Comparison of ENCODE assay signal across 19 cellular contexts in the genomic region with DNA sequence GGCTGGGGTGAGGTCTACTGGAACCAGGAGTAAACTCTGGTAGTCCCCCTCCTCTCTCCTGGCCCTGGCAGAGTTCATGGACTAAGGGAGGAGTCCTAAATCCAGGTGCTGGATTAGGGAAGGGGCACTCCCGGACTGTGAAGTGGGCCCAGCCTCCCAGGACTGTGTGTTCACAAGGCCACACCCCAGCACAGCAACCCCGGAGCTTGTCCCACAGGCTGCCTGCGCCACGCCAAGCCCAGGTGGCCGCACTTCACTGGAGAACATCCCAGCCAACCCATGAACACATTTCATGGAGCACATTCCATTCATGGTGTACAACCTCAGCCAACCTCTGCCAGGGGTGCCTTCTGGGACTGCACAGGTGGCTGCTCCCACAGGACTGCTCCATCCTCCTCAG. TPM values are rescaled to one million over a fixed set of nuclear protein-coding genes. Genes with fewer than 3 reads are reported as not detected.
DNase-seq lines count a peak whose midpoint lies in the region; ATAC-seq, FAIRE-seq and TF ChIP-seq lines count a peak whose summit lies in the region.
"Had no signal": no experiment of that assay in that cellular context is flagged by ENCODE, and none has a peak within 500 bp of the region (broad histone marks: within the 10 kb centered on the region; RNA-seq: fewer than 3 reads in every experiment).

No MANE protein-coding gene starts in this region.

- no peaks in the 10 kb centered on the region for H4K20me1 ChIP-seq in PC-9 (ENCODE audit: insufficient read depth)

- H3F3A ChIP-seq in PC-9 (ENCODE audit: insufficient read depth, low read depth) = 0 out of 2 replicates have a peak, but pooled peaks cover under 1% of the 10 kb centered on the region

- no peak overlapping the region for H2AFZ ChIP-seq in PC-9

- no peak for TF ChIP-seq EP300 in suprapubic skin (IDR thresholded peaks at IDR 0.05)

- H3K27ac ChIP-seq in Panc1 (ENCODE audit: low read length) (no peak overlapping the region), lower lobe of right lung (no peak overlapping the region), pancreas (no peak overlapping the region), PC-9 (no peak overlapping the region), suprapubic skin (no peak overlapping the region)
- H3K27ac ChIP-seq: A549, C4-2B had no signal

- POLR2A ChIA-PET in Panc1 (lab: Charles Lee) = interaction anchor here (0.5 kb wide), 1 partner anchor 96 kb away, joined by 4 read pairs; a partner anchor contains a TSS
- POLR2A ChIA-PET in PC-9 (lab: Charles Lee; ENCODE audit: unreplicated experiment) = no interaction called here

- ATAC-seq in Panc1 = peak; percentile 29; the same call in 1 of the 2 replicates
- ATAC-seq in lower lobe of right lung = peak; percentile 44 to 88
- peak in 3 of 4 donors; percentile 12 to 57 (median 13) for ATAC-seq in pancreas
- no peak for ATAC-seq in GM18520 (IDR thresholded peaks at IDR 0.05; ENCODE audit: unreplicated experiment)
- ATAC-seq: A549 had no signal

- H3K9me3 ChIP-seq in Panc1 (ENCODE audit: control insufficient read depth, insufficient read depth, low read depth, low read length) (no peaks in the 10 kb centered on the region), lower lobe of right lung (no peaks in the 10 kb centered on the region), pancreas (no peaks in the 10 kb centered on the region), PC-9 (ENCODE audit: insufficient read depth, low read depth) (no peaks in the 10 kb centered on the region), suprapubic skin (no peaks in the 10 kb centered on the region)
- H3K9me3 ChIP-seq: A549, BE2C had no signal

- DNase-seq in Panc1 (ENCODE audit: low read depth, low spot score) (no peak), islet precursor cell (peak; percentile 32), lower lobe of right lung (peak; percentile 80), pancreas (peak in 2 of 6 donors; percentile 35 to 45), PC-9 (no peak), suprapubic skin (ENCODE audit: low spot score in 2 of 2) (no peak)
- DNase-seq in stimulated activated CD4-positive, alpha-beta T cell treated with anti-CD3 and anti-CD28 coated beads, Interleukin-15, amount 100 ng/mL, for 24 hours = no peak
- DNase-seq: BE2C; CD4-positive, alpha-beta memory T cell; DMS79 treated with DMSO at 0.1 percent for 48 hours; EL; HCEC 1CT; HFFc6 had no signal

- H3K36me3 ChIP-seq in Panc1 (ENCODE audit: control insufficient read depth, insufficient read depth, low read length) (no peaks in the 10 kb centered on the region), lower lobe of right lung (peaks cover 79% of the 10 kb centered on the region), pancreas (peaks cover 0 to 48% (median 0%) of the 10 kb centered on the region in 3 donors), PC-9 (ENCODE audit: low read depth) (peaks cover 6% of the 10 kb centered on the region), suprapubic skin (peaks cover 70% of the 10 kb centered on the region)
- H3K36me3 ChIP-seq: BE2C had no signal

- TF ChIP-seq POLR2A in suprapubic skin (IDR thresholded peaks at IDR 0.05) = no peak

- H3K27me3 ChIP-seq in Panc1 (ENCODE audit: control insufficient read depth, insufficient read depth, low read length) = no peaks in the 10 kb centered on the region
- no peaks in the 10 kb centered on the region for H3K27me3 ChIP-seq in lower lobe of right lung (ENCODE audit: low read depth)
- H3K27me3 ChIP-seq in pancreas = no peaks in the 10 kb centered on the region
- H3K27me3 ChIP-seq in PC-9 (ENCODE audit: insufficient read depth, low read depth) = no peaks in the 10 kb centered on the region
- no peaks in the 10 kb centered on the region for H3K27me3 ChIP-seq in suprapubic skin
- H3K27me3 ChIP-seq: BE2C had no signal

- in situ Hi-C loops in Panc1 (cut with HindIII; ENCODE audit: low pct_unique_long_range_greater_than_20kb, low sequenced_read_pairs) = no loop called here

- intact Hi-C loops in Panc1 (cut with micrococcal nuclease; ENCODE audit: unreplicated experiment) = no loop called here
- intact Hi-C loops in lower lobe of right lung (cut with DNase I) = no loop called here
- intact Hi-C loops in pancreas (cut with DNase I) = loop anchor here in 2 of 3 donors (5.0 to 10.0 kb wide), 2 partner anchors 168 to 180 kb away; no protein-coding TSS in a partner anchor
- intact Hi-C loops in PC-9 (cut with micrococcal nuclease; ENCODE audit: unreplicated experiment) = no loop called here

- no peaks in the 10 kb centered on the region for H3K9me2 ChIP-seq in PC-9 (ENCODE audit: insufficient read depth)

- no peak for FAIRE-seq in pancreas (lab: Jason Lieb, UNC)
- FAIRE-seq: A549, G401.6, GM12891, GM19239 had no signal

- BruUV-seq in Panc1 (replicated peaks; lab: Mats Ljungman, UMichigan) (no TSS peak), PC-9 (replicated peaks; lab: Mats Ljungman, UMichigan) (no TSS peak)

- no peak overlapping the region for H3K4me2 ChIP-seq in PC-9
- H3K4me2 ChIP-seq: A549 had no signal

- WGBS in pancreas, 2 donors = 77 to 86% methylated on average over 5 of the region's 5 CpGs
- 96% methylated on average over 5 of the region's 5 CpGs for WGBS in suprapubic skin

- H3K4me1 ChIP-seq in Panc1 (ENCODE audit: control insufficient read depth, insufficient read depth, low read length) (no peaks in the 10 kb centered on the region), lower lobe of right lung (no peaks in the 10 kb centered on the region), pancreas (no peaks in the 10 kb centered on the region), PC-9 (replicated peaks; ENCODE audit: insufficient read depth) (no peaks in the 10 kb centered on the region), suprapubic skin (no peaks in the 10 kb centered on the region)
- H3K4me1 ChIP-seq: A549, BE2C had no signal

- H3K4me3 ChIP-seq in Panc1 (ENCODE audit: low read depth in 2 of 2, low read length in 2 of 2) (no peak overlapping the region), lower lobe of right lung (no peak overlapping the region), pancreas (no peak overlapping the region), PC-9 (no peak overlapping the region), suprapubic skin (no peak overlapping the region)
- H3K4me3 ChIP-seq: A549 had no signal

- no peak for TF ChIP-seq CTCF in Panc1 (IDR thresholded peaks at IDR 0.05)
- no peak for TF ChIP-seq CTCF in lower lobe of right lung (IDR thresholded peaks at IDR 0.05)
- TF ChIP-seq CTCF in pancreas (IDR thresholded peaks at IDR 0.05) = no peak
- no peak for TF ChIP-seq CTCF in PC-9 (conservative IDR thresholded peaks at IDR 0.05)
- no peak for TF ChIP-seq CTCF in suprapubic skin (IDR thresholded peaks at IDR 0.05)

- CTCF ChIA-PET in Panc1 (lab: Charles Lee) = interaction anchor here (0.6 to 0.7 kb wide), 2 partner anchors 167 to 497 kb away, joined by 5 read pairs; no protein-coding TSS in a partner anchor
- CTCF ChIA-PET in PC-9 (lab: Charles Lee) = no interaction called here

- no peaks in the 10 kb centered on the region for H3K79me2 ChIP-seq in PC-9 (ENCODE audit: low read depth)

RNA-seq across cellular contexts. Expression of a gene that starts 8.2 kb away (rescaled TPM):
- total RNA-seq in Panc1 (2021; ENCODE audit: unreplicated experiment) (6.3 TPM), lower lobe of right lung (30.9 TPM), pancreas (10 to 100 TPM; 26.2 to 49.8 (median 33.0) TPM), PC-9 (2021) (28.6 and 30.4 TPM in 2 replicates), suprapubic skin (10 to 100 TPM; 12.0 to 24.8 (median 16.6) TPM)
- 6.0 TPM for polyA plus RNA-seq in Panc1 (2012; ENCODE audit: insufficient read length)
- polyA plus RNA-seq in pancreas = 10 to 100 TPM; 12.6 to 21.6 TPM
- polyA plus RNA-seq: CD4-positive, alpha-beta memory T cell had no signal

RNA-seq across cellular contexts. Expression of a gene that starts 10.7 kb away (rescaled TPM):
- total RNA-seq in Panc1 (2021; ENCODE audit: unreplicated experiment) (24.6 TPM), lower lobe of right lung (36.9 TPM), pancreas (10 to 100 TPM; 15.7 to 25.2 (median 21.2) TPM), PC-9 (2021) (49.3 and 57.6 TPM in 2 replicates), suprapubic skin (10 to 100 TPM; 15.5 to 70.4 (median 28.4) TPM)
- 10.6 TPM for polyA plus RNA-seq in Panc1 (2012; ENCODE audit: insufficient read length)
- 10 to 100 TPM; 11.0 to 16.6 TPM for polyA plus RNA-seq in pancreas

Comparison
In these comparisons a context has a peak if more than half of its experiments do, and no peak if none do; other contexts are left out.
1. DNase-seq: peak in islet precursor cell (single experiment) and lower lobe of right lung (single experiment); none in Panc1 (single experiment), stimulated activated CD4-positive, alpha-beta T cell treated with anti-CD3 and anti-CD28 coated beads, Interleukin-15, amount 100 ng/mL, for 24 hours (single experiment), PC-9 (0 of 2) and suprapubic skin (0 of 2).
2. intact Hi-C loops: an anchor here in pancreas (5.0 to 10.0 kb wide); none called in Panc1, lower lobe of right lung and PC-9.